Comparison of ENCODE assay signal across 14 cellular contexts in the genomic region with DNA sequence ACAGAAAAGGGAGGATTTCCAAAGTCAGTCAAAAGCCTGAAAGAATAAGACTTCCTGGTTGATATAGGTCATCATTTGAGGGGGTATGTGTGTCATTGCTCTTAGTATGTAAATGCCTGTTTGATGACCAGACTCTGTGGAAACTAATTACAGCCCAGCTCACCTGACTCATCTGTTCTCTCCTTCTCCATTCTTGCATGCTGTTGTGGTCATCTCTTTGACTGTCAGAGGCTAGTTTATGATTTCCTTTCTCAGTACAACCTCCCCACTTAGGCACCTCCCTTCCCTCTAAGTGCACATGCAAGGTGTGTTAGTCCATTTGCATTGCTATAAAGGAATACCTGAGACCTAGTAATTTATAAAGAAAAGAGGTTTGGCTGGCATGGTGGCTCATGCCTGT. TPM values are rescaled to one million over a fixed set of nuclear protein-coding genes. Genes with fewer than 3 reads are reported as not detected.
A peak's percentile ranks its signal among the peaks of the same experiment; 100 is the strongest.
DNase-seq lines count a peak whose midpoint lies in the region; ATAC-seq, FAIRE-seq and TF ChIP-seq lines count a peak whose summit lies in the region.
"Had no signal": no experiment of that assay in that cellular context is flagged by ENCODE, and none has a peak within 500 bp of the region (broad histone marks: within the 10 kb centered on the region; RNA-seq: fewer than 3 reads in every experiment).

No MANE protein-coding gene starts in this region.

- no peaks in the 10 kb centered on the region for H3K4me1 ChIP-seq in breast epithelium
- no peaks in the 10 kb centered on the region for H3K4me1 ChIP-seq in uterus

- POLR2A ChIA-PET in MCF 10A (lab: Yijun Ruan, JAX) = interaction anchor here (0.7 to 33.4 kb wide), 7 partner anchors 7 to 287 kb away, joined by 3 to 2100 read pairs (median 164); a partner anchor contains a TSS

- no peak for FAIRE-seq in urothelium cell line (lab: Jason Lieb, UNC)

- H3K4me1 Mint-ChIP-seq in MCF 10A (ENCODE audit: insufficient read depth, unreplicated experiment) = peaks cover 61% of the 10 kb centered on the region

- H3K36me3 ChIP-seq in breast epithelium = no peaks in the 10 kb centered on the region
- H3K36me3 ChIP-seq in uterus = no peaks in the 10 kb centered on the region

- TF ChIP-seq CTCF in MCF 10A (IDR thresholded peaks at IDR 0.05; ENCODE audit: unreplicated experiment) (no peak), breast epithelium (IDR thresholded peaks at IDR 0.05) (no peak), foreskin fibroblast (IDR thresholded peaks at IDR 0.05; ENCODE audit: low read depth, low read length) (no peak), uterus (IDR thresholded peaks at IDR 0.05) (no peak)

- TF ChIP-seq POLR2A in breast epithelium (IDR thresholded peaks at IDR 0.05) (no peak), uterus (IDR thresholded peaks at IDR 0.05) (no peak)

- BruUV-seq in MCF 10A (replicated peaks; lab: Mats Ljungman, UMichigan) = no TSS peak

- H3K27me3 ChIP-seq in breast epithelium = no peaks in the 10 kb centered on the region
- H3K27me3 ChIP-seq in uterus = no peaks in the 10 kb centered on the region

- DNase-seq in MCF 10A (ENCODE audit: unreplicated experiment) (peak; percentile 69), breast epithelium (ENCODE audit: low spot score in 2 of 2) (no peak), foreskin fibroblast (peak; percentile 68 to 73), urothelium cell line (ENCODE audit: low spot score) (peak; percentile 43), NCI-H2171 (lab: John Stamatoyannopoulos, UW) (no peak), uterus (no peak)
- no peak for DNase-seq in stimulated activated CD4-positive, alpha-beta T cell treated with anti-CD3 and anti-CD28 coated beads, Interleukin-1b, Interleukin-23, amount 100 ng/mL, for 48 hours
- DNase-seq: activated CD4-positive, alpha-beta T cell treated with anti-CD3 and anti-CD28 coated beads for 4 hours; activated naive CD4-positive, alpha-beta T cell treated with Interleukin-2 at 50 U/mL for 16 hours; NCI-H1092; NCI-H510A had no signal

- CTCF ChIA-PET in MCF 10A (lab: Yijun Ruan, JAX) = interaction anchor here (0.7 to 8.0 kb wide), 5 partner anchors 12 to 318 kb away, joined by 3 to 168 read pairs (median 36); no protein-coding TSS in a partner anchor

- no peak overlapping the region for H3K4me3 Mint-ChIP-seq in MCF 10A (ENCODE audit: unreplicated experiment)
- H3K4me3 Mint-ChIP-seq: neural crest cell had no signal

- no peaks in the 10 kb centered on the region for H3K36me3 Mint-ChIP-seq in MCF 10A (ENCODE audit: insufficient read depth, unreplicated experiment)

- no peaks in the 10 kb centered on the region for H3K9me3 ChIP-seq in breast epithelium
- no peaks in the 10 kb centered on the region for H3K9me3 ChIP-seq in uterus

- peak; percentile 55 for ATAC-seq in SK-N-SH treated with all-trans-retinoic acid at 6 μM for 48 hours
- ATAC-seq: left lobe of liver had no signal

- H3K27me3 Mint-ChIP-seq in MCF 10A (ENCODE audit: insufficient read depth, unreplicated experiment) = no peaks in the 10 kb centered on the region

- H3K27ac ChIP-seq in breast epithelium = no peak overlapping the region
- no peak overlapping the region for H3K27ac ChIP-seq in uterus

- no peaks in the 10 kb centered on the region for H3K9me3 Mint-ChIP-seq in MCF 10A (ENCODE audit: unreplicated experiment)

- intact Hi-C loops in MCF 10A (cut with micrococcal nuclease) (loop anchor here (5.0 kb wide), 1 partner anchor 287 kb away; a partner anchor contains a TSS), breast epithelium (cut with DNase I; ENCODE audit: low total_unique reads) (loop anchor here (5.0 kb wide), 1 partner anchor 602 kb away; no protein-coding TSS in a partner anchor), uterus (cut with DNase I; ENCODE audit: low total_unique reads) (no loop called here)

- no peak overlapping the region for H3K4me3 ChIP-seq in breast epithelium
- H3K4me3 ChIP-seq in foreskin fibroblast (ENCODE audit: low read depth in 1 of 2, low read length in 2 of 2) = no peak overlapping the region
- H3K4me3 ChIP-seq in uterus = no peak overlapping the region

- H3K27ac Mint-ChIP-seq in MCF 10A (ENCODE audit: low read depth, unreplicated experiment) = peak overlapping the region; percentile 61

TF ChIP-seq in SK-N-SH treated with all-trans-retinoic acid at 6 μM for 48 hours, 23 proteins besides CTCF, POLR2A, EP300 and RAD21 (continues in another document):
- TF ChIP-seq ZC3H10 (CRISPR knock-in tag; IDR thresholded peaks at IDR 0.05) (no peak), ESRRG (CRISPR knock-in tag; IDR thresholded peaks at IDR 0.05) (no peak), ZFP30 (CRISPR knock-in tag; IDR thresholded peaks at IDR 0.05) (no peak), OSR1 (CRISPR knock-in tag; IDR thresholded peaks at IDR 0.05) (no peak), TOX (CRISPR knock-in tag; IDR thresholded peaks at IDR 0.05; ENCODE audit: borderline replicate concordance) (no peak), ZNF70 (CRISPR knock-in tag; IDR thresholded peaks at IDR 0.05) (no peak), TCF4 (CRISPR knock-in tag; IDR thresholded peaks at IDR 0.05; ENCODE audit: borderline replicate concordance) (no peak), CSDC2 (CRISPR knock-in tag; IDR thresholded peaks at IDR 0.05) (no peak), ZNF565 (CRISPR knock-in tag; conservative IDR thresholded peaks at IDR 0.05; ENCODE audit: low read depth) (no peak), PPARA (CRISPR knock-in tag; IDR thresholded peaks at IDR 0.05; ENCODE audit: borderline replicate concordance) (no peak), BACH2 (CRISPR knock-in tag; IDR thresholded peaks at IDR 0.05; ENCODE audit: borderline replicate concordance) (no peak), SNAI2 (CRISPR knock-in tag; IDR thresholded peaks at IDR 0.05) (no peak)
- TF ChIP-seq, protein P1, sequence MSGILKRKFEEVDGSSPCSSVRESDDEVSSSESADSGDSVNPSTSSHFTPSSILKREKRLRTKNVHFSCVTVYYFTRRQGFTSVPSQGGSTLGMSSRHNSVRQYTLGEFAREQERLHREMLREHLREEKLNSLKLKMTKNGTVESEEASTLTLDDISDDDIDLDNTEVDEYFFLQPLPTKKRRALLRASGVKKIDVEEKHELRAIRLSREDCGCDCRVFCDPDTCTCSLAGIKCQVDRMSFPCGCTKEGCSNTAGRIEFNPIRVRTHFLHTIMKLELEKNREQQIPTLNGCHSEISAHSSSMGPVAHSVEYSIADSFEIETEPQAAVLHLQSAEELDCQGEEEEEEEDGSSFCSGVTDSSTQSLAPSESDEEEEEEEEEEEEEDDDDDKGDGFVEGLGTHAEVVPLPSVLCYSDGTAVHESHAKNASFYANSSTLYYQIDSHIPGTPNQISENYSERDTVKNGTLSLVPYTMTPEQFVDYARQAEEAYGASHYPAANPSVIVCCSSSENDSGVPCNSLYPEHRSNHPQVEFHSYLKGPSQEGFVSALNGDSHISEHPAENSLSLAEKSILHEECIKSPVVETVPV (CRISPR knock-in tag; IDR thresholded peaks at IDR 0.05) = no peak
- TF ChIP-seq, protein P2, sequence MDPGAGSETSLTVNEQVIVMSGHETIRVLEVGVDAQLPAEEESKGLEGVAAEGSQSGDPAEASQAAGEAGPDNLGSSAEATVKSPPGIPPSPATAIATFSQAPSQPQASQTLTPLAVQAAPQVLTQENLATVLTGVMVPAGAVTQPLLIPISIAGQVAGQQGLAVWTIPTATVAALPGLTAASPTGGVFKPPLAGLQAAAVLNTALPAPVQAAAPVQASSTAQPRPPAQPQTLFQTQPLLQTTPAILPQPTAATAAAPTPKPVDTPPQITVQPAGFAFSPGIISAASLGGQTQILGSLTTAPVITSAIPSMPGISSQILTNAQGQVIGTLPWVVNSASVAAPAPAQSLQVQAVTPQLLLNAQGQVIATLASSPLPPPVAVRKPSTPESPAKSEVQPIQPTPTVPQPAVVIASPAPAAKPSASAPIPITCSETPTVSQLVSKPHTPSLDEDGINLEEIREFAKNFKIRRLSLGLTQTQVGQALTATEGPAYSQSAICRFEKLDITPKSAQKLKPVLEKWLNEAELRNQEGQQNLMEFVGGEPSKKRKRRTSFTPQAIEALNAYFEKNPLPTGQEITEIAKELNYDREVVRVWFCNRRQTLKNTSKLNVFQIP (CRISPR knock-in tag; IDR thresholded peaks at IDR 0.05; ENCODE audit: borderline replicate concordance, low read depth) = no peak
- TF ChIP-seq, protein P3, sequence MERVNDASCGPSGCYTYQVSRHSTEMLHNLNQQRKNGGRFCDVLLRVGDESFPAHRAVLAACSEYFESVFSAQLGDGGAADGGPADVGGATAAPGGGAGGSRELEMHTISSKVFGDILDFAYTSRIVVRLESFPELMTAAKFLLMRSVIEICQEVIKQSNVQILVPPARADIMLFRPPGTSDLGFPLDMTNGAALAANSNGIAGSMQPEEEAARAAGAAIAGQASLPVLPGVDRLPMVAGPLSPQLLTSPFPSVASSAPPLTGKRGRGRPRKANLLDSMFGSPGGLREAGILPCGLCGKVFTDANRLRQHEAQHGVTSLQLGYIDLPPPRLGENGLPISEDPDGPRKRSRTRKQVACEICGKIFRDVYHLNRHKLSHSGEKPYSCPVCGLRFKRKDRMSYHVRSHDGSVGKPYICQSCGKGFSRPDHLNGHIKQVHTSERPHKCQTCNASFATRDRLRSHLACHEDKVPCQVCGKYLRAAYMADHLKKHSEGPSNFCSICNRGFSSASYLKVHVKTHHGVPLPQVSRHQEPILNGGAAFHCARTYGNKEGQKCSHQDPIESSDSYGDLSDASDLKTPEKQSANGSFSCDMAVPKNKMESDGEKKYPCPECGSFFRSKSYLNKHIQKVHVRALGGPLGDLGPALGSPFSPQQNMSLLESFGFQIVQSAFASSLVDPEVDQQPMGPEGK (CRISPR knock-in tag; IDR thresholded peaks at IDR 0.05; ENCODE audit: borderline replicate concordance) = no peak

RNA-seq across cellular contexts. Expression of a gene that starts 2.4 kb away (rescaled TPM):
- total RNA-seq in MCF 10A (2022) (35.4 and 35.5 TPM in 2 replicates), breast epithelium (10 to 100 TPM in 1 of 3 donors, 1 to 10 TPM in 1, under 1 TPM in 1; under 0.01 to 22.2 (median 5.6) TPM), uterus (under 1 TPM in 1 of 4 donors, not detected in 3; 0.62 TPM)

RNA-seq across cellular contexts. Expression of a gene that starts 16.0 kb away (rescaled TPM):
- total RNA-seq in MCF 10A (2022) = 19.2 and 24.2 TPM in 2 replicates
- 10 to 100 TPM in 1 of 3 donors, 1 to 10 TPM in 2; 6.9 to 13.3 (median 9.2) TPM for total RNA-seq in breast epithelium
- total RNA-seq in uterus = 10 to 100 TPM in 1 of 4 donors, 1 to 10 TPM in 3; 3.3 to 17.1 (median 7.6) TPM

RNA-seq across cellular contexts. Expression of a gene that starts 18.1 kb away (rescaled TPM):
- total RNA-seq in MCF 10A (2022) (21.1 and 22.0 TPM in 2 replicates), breast epithelium (10 to 100 TPM in 1 of 3 donors, 1 to 10 TPM in 2; 7.5 to 13.2 (median 8.2) TPM), uterus (10 to 100 TPM in 1 of 4 donors, 1 to 10 TPM in 1, under 1 TPM in 2; 0.51 to 10.7 (median 2.9) TPM)

RNA-seq across cellular contexts. Expression of a gene that starts 53.7 kb away (rescaled TPM):
- total RNA-seq in MCF 10A (2022) = not detected in 2 replicates
- total RNA-seq in breast epithelium = 1 to 10 TPM in 1 of 3 donors, under 1 TPM in 2; 0.80 to 3.1 (median 0.98) TPM
- not detected for total RNA-seq in uterus
- total RNA-seq: neural crest cell had no signal

Comparison
In these comparisons a context has a peak if more than half of its experiments do, and no peak if none do; other contexts are left out.
1. DNase-seq: peak in MCF 10A (single experiment), foreskin fibroblast (2 of 2) and urothelium cell line (single experiment); none in breast epithelium (0 of 2), NCI-H2171 (single experiment), stimulated activated CD4-positive, alpha-beta T cell treated with anti-CD3 and anti-CD28 coated beads, Interleukin-1b, Interleukin-23, amount 100 ng/mL, for 48 hours (single experiment) and uterus (0 of 2).